ENCODE assay signal across 8 cellular contexts in the genomic region with DNA sequence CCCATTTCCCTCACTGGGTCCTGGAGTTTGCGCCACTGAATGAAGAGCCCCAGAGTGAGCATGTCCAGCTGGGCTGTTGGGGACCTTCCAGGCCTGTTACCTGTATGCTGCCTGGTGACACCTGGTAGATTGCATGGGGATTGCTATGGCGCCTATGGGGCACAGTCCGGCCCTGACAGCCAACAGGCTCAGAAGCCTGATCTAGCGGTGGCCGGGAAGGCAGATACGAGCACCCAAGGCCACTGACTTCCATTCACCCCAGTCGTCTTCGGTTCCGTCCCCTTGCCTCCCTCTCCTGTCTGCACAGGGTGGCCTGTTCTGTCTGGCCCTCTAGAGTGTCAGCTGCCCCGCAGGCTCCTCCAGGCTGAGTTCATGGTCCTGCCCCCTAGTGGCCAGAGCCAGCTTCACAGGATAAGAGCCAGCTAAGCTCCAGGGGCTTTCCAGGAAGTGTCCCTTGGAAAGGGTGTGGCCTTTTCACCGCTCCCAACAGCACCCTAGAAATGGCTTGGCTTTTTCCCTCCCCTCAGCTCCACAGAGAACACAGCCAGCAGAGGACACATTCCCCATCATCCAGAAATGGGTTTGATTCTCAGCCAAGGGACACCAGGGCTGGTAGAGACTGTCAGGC.
A peak's percentile ranks its signal among the peaks of the same experiment; 100 is the strongest.
DNase-seq lines count a peak whose midpoint lies in the region; ATAC-seq, FAIRE-seq and TF ChIP-seq lines count a peak whose summit lies in the region.
"Not testable (repeated sequence)": the region's sequence is repeated elsewhere in the genome, so short reads cannot be mapped to it uniquely, and the experiment has no call there.

No MANE protein-coding gene starts in this region.

- not testable (repeated sequence) for H3K27ac Mint-ChIP-seq in natural killer cell treated with Interleukin-12 subunit alpha and Interleukin-12 subunit beta and Interleukin-15 and Interleukin-18, amount 100 ng/mL, for 72 hours

- not testable (repeated sequence) for BruUV-seq in GM12878 (replicated peaks; lab: Mats Ljungman, UMichigan)

- H3K9ac ChIP-seq in GM12878 (ENCODE audit: control insufficient read depth, insufficient read depth, low read length) = not testable (repeated sequence)

- H3K9me3 ChIP-seq in GM12878 (replicated peaks; ENCODE audit: control insufficient read depth, insufficient read depth, low read length) = not testable (repeated sequence)

- H3K27me3 Mint-ChIP-seq in natural killer cell treated with Interleukin-12 subunit alpha and Interleukin-12 subunit beta and Interleukin-15 and Interleukin-18, amount 100 ng/mL, for 72 hours = peaks cover 18 to 20% of the 10 kb centered on the region in 2 donors

- not testable (repeated sequence) for H4K20me1 ChIP-seq in GM12878 (ENCODE audit: control insufficient read depth, insufficient read depth)

- not testable (repeated sequence) for TF ChIP-seq EP300 in GM12878 (IDR thresholded peaks at IDR 0.05; ENCODE audit: borderline replicate concordance in 1 of 2, control insufficient read depth in 1 of 2, low read depth in 2 of 2, low read length in 2 of 2)

- not testable (repeated sequence) for H3K4me1 ChIP-seq in GM12878 (ENCODE audit: control insufficient read depth, insufficient read depth, low read length)

- RAD21 ChIA-PET in GM12878 (lab: Charles Lee; ENCODE audit: unreplicated experiment) = interaction anchor here (1.4 kb wide), 1 partner anchor 14 kb away, joined by 3 read pairs; no protein-coding TSS in a partner anchor

- H3K27ac ChIP-seq in HL-60 (replicated peaks); GM12878 (ENCODE audit: control insufficient read depth, insufficient read depth): not testable (repeated sequence)

- DNase-seq in DMS53 (lab: John Stamatoyannopoulos, UW) = peak; percentile 56
- peak; percentile 16 to 54 for DNase-seq in HL-60 (ENCODE audit: low read depth in 1 of 2, low spot score in 1 of 2)
- peak; percentile 22 to 42 for DNase-seq in NOMO-1 (lab: John Stamatoyannopoulos, UW; ENCODE audit: unreplicated experiment in 2 of 2)
- peak; percentile 21 to 50 for DNase-seq in activated CD4-positive, alpha-beta T cell treated with anti-CD3 and anti-CD28 coated beads for 4 hours
- not testable (repeated sequence) for DNase-seq in GM12878 (ENCODE audit: low read depth, low spot score); natural killer cell treated with Interleukin-12 subunit alpha and Interleukin-12 subunit beta and Interleukin-15 and Interleukin-18, amount 100 ng/mL, for 72 hours (ENCODE audit: low spot score)
- peak; percentile 49 for DNase-seq in cardiac septum (ENCODE audit: low spot score)
- peak; percentile 61 for DNase-seq in stimulated activated naive CD8-positive, alpha-beta T cell treated with anti-CD3 and anti-CD28 coated beads, Interleukin-15, Interleukin-2, amounts not matched to agents 100 U/mL and 50 U/mL, for 24 hours

- intact Hi-C loops in GM12878 (cut with micrococcal nuclease; ENCODE audit: unreplicated experiment); cardiac septum (cut with DNase I): not testable (repeated sequence)

- H3K4me3 Mint-ChIP-seq in natural killer cell treated with Interleukin-12 subunit alpha and Interleukin-12 subunit beta and Interleukin-15 and Interleukin-18, amount 100 ng/mL, for 72 hours = not testable (repeated sequence)

- not testable (repeated sequence) for H3K4me1 Mint-ChIP-seq in natural killer cell treated with Interleukin-12 subunit alpha and Interleukin-12 subunit beta and Interleukin-15 and Interleukin-18, amount 100 ng/mL, for 72 hours (ENCODE audit: low read depth in 2 of 2)

- TF ChIP-seq POLR2A in GM12878 (IDR thresholded peaks at IDR 0.05; ENCODE audit: low read depth, low read length) = not testable (repeated sequence)

- not testable (repeated sequence) for H3K36me3 ChIP-seq in GM12878 (ENCODE audit: control insufficient read depth in 2 of 2, insufficient read depth in 2 of 2, low read length in 1 of 2)

- H2AFZ ChIP-seq in GM12878 (ENCODE audit: control insufficient read depth, low read depth, low read length) = not testable (repeated sequence)

- not testable (repeated sequence) for H3K36me3 Mint-ChIP-seq in natural killer cell treated with Interleukin-12 subunit alpha and Interleukin-12 subunit beta and Interleukin-15 and Interleukin-18, amount 100 ng/mL, for 72 hours

- not testable (repeated sequence) for FAIRE-seq in GM12878 (lab: Jason Lieb, UNC)

- peak; percentile 81 for ATAC-seq in GM12878
- peak; percentile 60 to 76 for ATAC-seq in natural killer cell treated with Interleukin-12 subunit alpha and Interleukin-12 subunit beta and Interleukin-15 and Interleukin-18, amount 100 ng/mL, for 72 hours
- ATAC-seq in stimulated activated naive CD8-positive, alpha-beta T cell treated with anti-CD3 and anti-CD28 coated beads, Interleukin-15, Interleukin-2, amounts not matched to agents 100 U/mL and 50 U/mL, for 24 hours = not testable (repeated sequence)

- in situ Hi-C loops in GM12878 (cut with MboI) = not testable (repeated sequence)

- H3K4me2 ChIP-seq in GM12878 (ENCODE audit: control insufficient read depth, insufficient read depth) = not testable (repeated sequence)

- H3K27me3 ChIP-seq in HL-60 (ENCODE audit: insufficient read depth, poor library complexity, severe bottlenecking); GM12878 (replicated peaks in 1 of 2; ENCODE audit: control insufficient read depth in 2 of 2, insufficient read depth in 2 of 2, low read length in 1 of 2): not testable (repeated sequence)

- POLR2A ChIA-PET in GM12878 (lab: Charles Lee) = not testable (repeated sequence)

- SMC1A ChIA-PET in GM12878 (lab: Charles Lee; ENCODE audit: uncharacterized antibody, unreplicated experiment) = interaction anchor here (1.6 kb wide), 1 partner anchor 28 kb away, joined by 5 read pairs; no protein-coding TSS in a partner anchor

- CTCF ChIA-PET in GM12878 (lab: Yijun Ruan, JAX) = interaction anchor here (0.8 to 1.9 kb wide), 9 partner anchors 9 to 197 kb away, joined by 3 to 8 read pairs (median 4); a partner anchor contains a TSS

- TF ChIP-seq CTCF in HL-60 (IDR thresholded peaks at IDR 0.05; ENCODE audit: insufficient read depth, low read length) (peak; percentile 50), GM12878 (IDR thresholded peaks at IDR 0.05 in 2 of 3, conservative IDR thresholded peaks at IDR 0.05 in 1 of 3; ENCODE audit: control insufficient read depth in 2 of 3, extremely low read depth in 1 of 3, insufficient read depth in 1 of 3, low read depth in 3 of 3, low read length in 3 of 3) (peak; percentile 43 to 66 (median 58))

- not testable (repeated sequence) for H3K4me3 ChIP-seq in HL-60 (replicated peaks; ENCODE audit: insufficient read depth, low read length); GM12878

- not testable (repeated sequence) for H3K9me3 Mint-ChIP-seq in natural killer cell treated with Interleukin-12 subunit alpha and Interleukin-12 subunit beta and Interleukin-15 and Interleukin-18, amount 100 ng/mL, for 72 hours

- not testable (repeated sequence) for TF ChIP-seq RAD21 in GM12878 (IDR thresholded peaks at IDR 0.05; ENCODE audit: insufficient read depth, low read depth, low read length)

- H3K79me2 ChIP-seq in GM12878 (ENCODE audit: control insufficient read depth, insufficient read depth, low read length) = not testable (repeated sequence)

- WGBS in GM12878 (ENCODE audit: insufficient coverage, insufficient replicate concordance, low lambda C conversion rate, missing lambda C conversion rate) = 35% methylated on average over 7 of the region's 11 CpGs
